18 cellular contexts compared by ENCODE assay signal in genomic region chr2:74887961-74888670, GRCh38. TPM values are rescaled to one million over a fixed set of nuclear protein-coding genes. Genes with fewer than 3 reads are reported as not detected.
A peak's percentile ranks its signal among the peaks of the same experiment; 100 is the strongest.
DNase-seq lines count a peak whose midpoint lies in the region; ATAC-seq, FAIRE-seq and TF ChIP-seq lines count a peak whose summit lies in the region.
"Had no signal": no experiment of that assay in that cellular context is flagged by ENCODE, and none has a peak within 500 bp of the region (broad histone marks: within the 10 kb centered on the region; RNA-seq: fewer than 3 reads in every experiment).

No MANE protein-coding gene starts in this region.

- intact Hi-C loops in pancreas (cut with DNase I) = no loop called here

- peak overlapping the region; percentile 13; the same call in 1 of the 3 replicates for H3K4me2 ChIP-seq in A549

- H3K4me1 ChIP-seq in A549 (peaks cover 15% of the 10 kb centered on the region; the same call in 2 of the 3 replicates), adipocyte (ENCODE audit: control insufficient read depth, insufficient read depth, low read length) (peaks cover 39% of the 10 kb centered on the region), pancreas (no peaks in the 10 kb centered on the region)
- H3K4me1 ChIP-seq in effector memory CD4-positive, alpha-beta T cell (ENCODE audit: control insufficient read depth, insufficient read depth, low read length, poor library complexity, severe bottlenecking) = no peaks in the 10 kb centered on the region
- H3K4me1 ChIP-seq: BE2C, stomach had no signal

- ATAC-seq in A549 = peak; percentile 45 to 62; a peak in 4 of 6 replicates
- no peak for ATAC-seq in pancreas

- no peak for FAIRE-seq in A549 (lab: Jason Lieb, UNC)
- FAIRE-seq in pancreas (lab: Jason Lieb, UNC) = no peak
- FAIRE-seq: islet of Langerhans had no signal

- 69% methylated on average over 7 of the region's 7 CpGs for WGBS in A549 (ENCODE audit: missing lambda C conversion rate)
- 85 to 87% methylated on average over 7 of the region's 7 CpGs for WGBS in pancreas, 2 donors

- H3K36me3 ChIP-seq in adipocyte (ENCODE audit: control insufficient read depth, insufficient read depth, low read length, severe bottlenecking) (peaks cover 92% of the 10 kb centered on the region), pancreas (peaks cover 0 to 5% (median 0%) of the 10 kb centered on the region in 3 donors)
- peaks cover 46% of the 10 kb centered on the region for H3K36me3 ChIP-seq in effector memory CD4-positive, alpha-beta T cell (ENCODE audit: control insufficient read depth, insufficient read depth, low read length)

- H3K9me3 ChIP-seq in A549 (no peaks in the 10 kb centered on the region), adipocyte (ENCODE audit: control insufficient read depth, low read length) (no peaks in the 10 kb centered on the region), pancreas (no peaks in the 10 kb centered on the region)
- no peaks in the 10 kb centered on the region for H3K9me3 ChIP-seq in effector memory CD4-positive, alpha-beta T cell (ENCODE audit: control insufficient read depth, low read length)
- H3K9me3 ChIP-seq: BE2C, stomach had no signal

- H3K4me3 ChIP-seq in A549 = no peak overlapping the region
- peak overlapping the region; percentile 16 for H3K4me3 ChIP-seq in adipocyte (ENCODE audit: low read length)
- H3K4me3 ChIP-seq in foreskin fibroblast (ENCODE audit: low read depth in 1 of 2, low read length in 2 of 2) = no peak overlapping the region
- H3K4me3 ChIP-seq in pancreas = no peak overlapping the region
- H3K4me3 ChIP-seq in effector memory CD4-positive, alpha-beta T cell (ENCODE audit: insufficient read depth, low read depth, low read length, poor library complexity, severe bottlenecking) = no peak overlapping the region
- H3K4me3 ChIP-seq: stomach had no signal

- H3K27me3 ChIP-seq in adipocyte (replicated peaks; ENCODE audit: control insufficient read depth, insufficient read depth, low read length) = no peaks in the 10 kb centered on the region
- H3K27me3 ChIP-seq in pancreas = no peaks in the 10 kb centered on the region
- no peaks in the 10 kb centered on the region for H3K27me3 ChIP-seq in effector memory CD4-positive, alpha-beta T cell (replicated peaks; ENCODE audit: control insufficient read depth, insufficient read depth, low read length, poor library complexity, severe bottlenecking)
- H3K27me3 ChIP-seq: BE2C, stomach had no signal

- TF ChIP-seq RAD21 in A549 (conservative IDR thresholded peaks at IDR 0.05 in 1 of 2, IDR thresholded peaks at IDR 0.05 in 1 of 2) = no peak

- no peak for TF ChIP-seq EP300 in A549 (IDR thresholded peaks at IDR 0.05)

- POLR2A ChIA-PET in A549 (lab: Yijun Ruan, JAX) = no interaction called here

- DNase-seq in A549 (ENCODE audit: low read depth in 1 of 2, low spot score in 1 of 2) = peak in 1 of 2 experiments; percentile 15
- peak; percentile 57 for DNase-seq in HCEC 1CT
- peak; percentile 61 for DNase-seq in adipocyte (ENCODE audit: low read depth)
- peak; percentile 51 to 64 for DNase-seq in foreskin fibroblast
- DNase-seq in pancreas = no peak
- DNase-seq in effector memory CD4-positive, alpha-beta T cell = no peak
- no peak for DNase-seq in SIG-M5 (lab: John Stamatoyannopoulos, UW)
- no peak for DNase-seq in activated gamma-delta T cell treated with Interleukin-2 at 50 U/mL for 16 hours
- DNase-seq: activated CD4-positive, alpha-beta T cell treated with anti-CD3 and anti-CD28 coated beads, Interleukin-2, amount 50 U/mL, for 1 hour; activated T-cell treated with anti-CD3 and anti-CD28 coated beads, Interleukin-2, amount 50 U/mL, for 48 hours; amygdala; BE2C; H9; Kasumi-1; NCI-H2029 treated with DMSO at 0.1 percent for 48 hours; NCI-H774; stomach had no signal

- TF ChIP-seq CTCF in A549 (IDR thresholded peaks at IDR 0.05) = no peak
- TF ChIP-seq CTCF in foreskin fibroblast (IDR thresholded peaks at IDR 0.05; ENCODE audit: low read depth, low read length) = no peak
- no peak for TF ChIP-seq CTCF in pancreas (IDR thresholded peaks at IDR 0.05)

- H3K9ac ChIP-seq in adipocyte (ENCODE audit: low read length) = peak overlapping the region; percentile 53

- CTCF ChIA-PET in A549 (lab: Yijun Ruan, JAX) = interaction anchor here (1.9 to 7.2 kb wide), 6 partner anchors 11 to 200 kb away, joined by 4 to 70 read pairs (median 17); no protein-coding TSS in a partner anchor

- no peak for TF ChIP-seq POLR2A in A549 (IDR thresholded peaks at IDR 0.05; ENCODE audit: low read length)

- H3K27ac ChIP-seq in A549 = no peak overlapping the region
- H3K27ac ChIP-seq in pancreas = no peak overlapping the region
- no peak overlapping the region for H3K27ac ChIP-seq in effector memory CD4-positive, alpha-beta T cell (ENCODE audit: insufficient read depth, low read length, poor library complexity, severe bottlenecking)
- H3K27ac ChIP-seq: stomach had no signal

TF ChIP-seq in A549, 52 proteins besides CTCF, POLR2A, EP300 and RAD21:
- no peak for TF ChIP-seq FOSL2 (IDR thresholded peaks at IDR 0.05)
- TF ChIP-seq FOSL2 (CRISPR knock-in tag; IDR thresholded peaks at IDR 0.05) = peak; percentile 59
- TF ChIP-seq TFCP2L1 (CRISPR knock-in tag; IDR thresholded peaks at IDR 0.05) = no peak
- no peak for TF ChIP-seq TP53 (CRISPR knock-in tag; IDR thresholded peaks at IDR 0.05)
- TF ChIP-seq CEBPB (IDR thresholded peaks at IDR 0.05) = no peak

RNA-seq across cellular contexts. Expression of gene HK2, which starts 54.2 kb away (rescaled TPM):
- polyA plus RNA-seq in A549 (2011; rRNA removed) = 1.1 and 1.2 TPM in 2 replicates
- 0.53 and 0.56 TPM in 2 replicates for polyA plus RNA-seq in A549 (2012; cell fraction: cytosol; rRNA removed)
- 0.74 and 2.2 TPM in 2 replicates for polyA plus RNA-seq in A549 (2012; cell fraction: nucleus; rRNA removed)
- polyA plus RNA-seq in A549 (2017; fragmentation: RNase III; extraction: RNeasy Plus Mini Kit Qiagen cat#74134 plus additional on column Dnase treatment) = 0.32 to 0.42 TPM (median 0.37 TPM) in 3 replicates
- polyA minus RNA-seq in A549 (2011; rRNA and poly(A)+ RNA removed) = 1.6 and 2.4 TPM in 2 replicates
- 1 to 10 TPM in 5 of 6 donors, under 1 TPM in 1; 0.56 to 8.6 (median 4.4) TPM for total RNA-seq in pancreas
- polyA plus RNA-seq in pancreas = 1 to 10 TPM in 1 of 2 donors, under 1 TPM in 1; 0.47 to 1.9 TPM

Comparison
In these comparisons a context has a peak if more than half of its experiments do, and no peak if none do; other contexts are left out.
1. ATAC-seq: peak in A549 (2 of 2); none in pancreas (0 of 4).
2. DNase-seq: peak in HCEC 1CT (single experiment), adipocyte (single experiment) and foreskin fibroblast (2 of 2); none in pancreas (0 of 6), effector memory CD4-positive, alpha-beta T cell (0 of 3), SIG-M5 (single experiment) and activated gamma-delta T cell treated with Interleukin-2 at 50 U/mL for 16 hours (single experiment).